Comparison of ENCODE assay signal across 1 cellular context in the genomic region with DNA sequence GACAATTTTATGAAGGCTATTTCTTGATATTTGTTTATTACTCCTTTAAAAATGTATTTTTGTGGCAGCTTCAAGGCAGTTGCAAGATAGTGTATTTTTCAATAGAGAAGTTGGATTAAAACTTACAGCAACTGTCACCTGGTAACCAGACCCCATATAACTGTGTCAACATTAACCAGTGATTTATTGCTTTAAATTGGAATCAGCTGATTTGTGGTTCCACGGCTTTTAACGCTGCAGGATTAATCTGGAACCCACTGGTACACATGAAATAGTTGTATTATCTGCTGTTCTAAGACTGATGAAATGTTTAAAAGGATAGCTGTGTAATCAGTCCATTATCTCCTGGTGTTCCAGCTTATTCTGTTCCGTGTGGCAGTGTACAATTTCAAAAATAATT.
TF ChIP-seq lines count a peak whose summit lies in the region.

No MANE protein-coding gene starts in this region.

TF ChIP-seq in HEK293, 187 proteins besides CTCF, POLR2A, EP300 and RAD21 (continued from another document):
- TF ChIP-seq, protein P1, sequence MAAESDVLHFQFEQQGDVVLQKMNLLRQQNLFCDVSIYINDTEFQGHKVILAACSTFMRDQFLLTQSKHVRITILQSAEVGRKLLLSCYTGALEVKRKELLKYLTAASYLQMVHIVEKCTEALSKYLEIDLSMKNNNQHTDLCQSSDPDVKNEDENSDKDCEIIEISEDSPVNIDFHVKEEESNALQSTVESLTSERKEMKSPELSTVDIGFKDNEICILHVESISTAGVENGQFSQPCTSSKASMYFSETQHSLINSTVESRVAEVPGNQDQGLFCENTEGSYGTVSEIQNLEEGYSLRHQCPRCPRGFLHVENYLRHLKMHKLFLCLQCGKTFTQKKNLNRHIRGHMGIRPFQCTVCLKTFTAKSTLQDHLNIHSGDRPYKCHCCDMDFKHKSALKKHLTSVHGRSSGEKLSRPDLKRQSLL (tag by site-specific recombination; IDR thresholded peaks at IDR 0.05) = no peak
- TF ChIP-seq ZSCAN30 (tag by site-specific recombination; IDR thresholded peaks at IDR 0.05) = peak; percentile 62; the same call in 1 of the 2 replicates
- TF ChIP-seq SCRT2 (tag by site-specific recombination; IDR thresholded peaks at IDR 0.05) = no peak
- 0 out of 2 replicates have a peak, but pooled peaks have one; percentile 26 for TF ChIP-seq ZIC2 (tag by site-specific recombination; IDR thresholded peaks at IDR 0.05)
- no peak for TF ChIP-seq ZNF621 (tag by site-specific recombination; IDR thresholded peaks at IDR 0.05)
- TF ChIP-seq, protein P2, sequence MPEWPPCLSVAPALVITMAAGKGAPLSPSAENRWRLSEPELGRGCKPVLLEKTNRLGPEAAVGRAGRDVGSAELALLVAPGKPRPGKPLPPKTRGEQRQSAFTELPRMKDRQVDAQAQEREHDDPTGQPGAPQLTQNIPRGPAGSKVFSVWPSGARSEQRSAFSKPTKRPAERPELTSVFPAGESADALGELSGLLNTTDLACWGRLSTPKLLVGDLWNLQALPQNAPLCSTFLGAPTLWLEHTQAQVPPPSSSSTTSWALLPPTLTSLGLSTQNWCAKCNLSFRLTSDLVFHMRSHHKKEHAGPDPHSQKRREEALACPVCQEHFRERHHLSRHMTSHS (tag by site-specific recombination; IDR thresholded peaks at IDR 0.05) = no peak
- TF ChIP-seq ZNF302 (tag by site-specific recombination; IDR thresholded peaks at IDR 0.05; ENCODE audit: low read depth) = no peak
- TF ChIP-seq ZNF791 (tag by site-specific recombination; IDR thresholded peaks at IDR 0.05) = no peak
- TF ChIP-seq ZNF510 (tag by site-specific recombination; IDR thresholded peaks at IDR 0.05; ENCODE audit: insufficient replicate concordance) = no peak
- TF ChIP-seq ZNF121 (tag by site-specific recombination; IDR thresholded peaks at IDR 0.05) = no peak
- TF ChIP-seq ZNF19 (tag by site-specific recombination; IDR thresholded peaks at IDR 0.05; ENCODE audit: low read depth) = no peak
- no peak for TF ChIP-seq GLIS2 (tag by site-specific recombination; IDR thresholded peaks at IDR 0.05)
- TF ChIP-seq, protein P3, sequence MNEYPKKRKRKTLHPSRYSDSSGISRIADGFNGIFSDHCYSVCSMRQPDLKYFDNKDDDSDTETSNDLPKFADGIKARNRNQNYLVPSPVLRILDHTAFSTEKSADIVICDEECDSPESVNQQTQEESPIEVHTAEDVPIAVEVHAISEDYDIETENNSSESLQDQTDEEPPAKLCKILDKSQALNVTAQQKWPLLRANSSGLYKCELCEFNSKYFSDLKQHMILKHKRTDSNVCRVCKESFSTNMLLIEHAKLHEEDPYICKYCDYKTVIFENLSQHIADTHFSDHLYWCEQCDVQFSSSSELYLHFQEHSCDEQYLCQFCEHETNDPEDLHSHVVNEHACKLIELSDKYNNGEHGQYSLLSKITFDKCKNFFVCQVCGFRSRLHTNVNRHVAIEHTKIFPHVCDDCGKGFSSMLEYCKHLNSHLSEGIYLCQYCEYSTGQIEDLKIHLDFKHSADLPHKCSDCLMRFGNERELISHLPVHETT (tag by site-specific recombination; IDR thresholded peaks at IDR 0.05) = no peak
- 0 out of 2 replicates have a peak, but pooled peaks have one; percentile 31 for TF ChIP-seq ZNF843 (tag by site-specific recombination; IDR thresholded peaks at IDR 0.05)
- no peak for TF ChIP-seq ZNF341 (tag by site-specific recombination; IDR thresholded peaks at IDR 0.05; ENCODE audit: low read depth)
- TF ChIP-seq, protein P4, sequence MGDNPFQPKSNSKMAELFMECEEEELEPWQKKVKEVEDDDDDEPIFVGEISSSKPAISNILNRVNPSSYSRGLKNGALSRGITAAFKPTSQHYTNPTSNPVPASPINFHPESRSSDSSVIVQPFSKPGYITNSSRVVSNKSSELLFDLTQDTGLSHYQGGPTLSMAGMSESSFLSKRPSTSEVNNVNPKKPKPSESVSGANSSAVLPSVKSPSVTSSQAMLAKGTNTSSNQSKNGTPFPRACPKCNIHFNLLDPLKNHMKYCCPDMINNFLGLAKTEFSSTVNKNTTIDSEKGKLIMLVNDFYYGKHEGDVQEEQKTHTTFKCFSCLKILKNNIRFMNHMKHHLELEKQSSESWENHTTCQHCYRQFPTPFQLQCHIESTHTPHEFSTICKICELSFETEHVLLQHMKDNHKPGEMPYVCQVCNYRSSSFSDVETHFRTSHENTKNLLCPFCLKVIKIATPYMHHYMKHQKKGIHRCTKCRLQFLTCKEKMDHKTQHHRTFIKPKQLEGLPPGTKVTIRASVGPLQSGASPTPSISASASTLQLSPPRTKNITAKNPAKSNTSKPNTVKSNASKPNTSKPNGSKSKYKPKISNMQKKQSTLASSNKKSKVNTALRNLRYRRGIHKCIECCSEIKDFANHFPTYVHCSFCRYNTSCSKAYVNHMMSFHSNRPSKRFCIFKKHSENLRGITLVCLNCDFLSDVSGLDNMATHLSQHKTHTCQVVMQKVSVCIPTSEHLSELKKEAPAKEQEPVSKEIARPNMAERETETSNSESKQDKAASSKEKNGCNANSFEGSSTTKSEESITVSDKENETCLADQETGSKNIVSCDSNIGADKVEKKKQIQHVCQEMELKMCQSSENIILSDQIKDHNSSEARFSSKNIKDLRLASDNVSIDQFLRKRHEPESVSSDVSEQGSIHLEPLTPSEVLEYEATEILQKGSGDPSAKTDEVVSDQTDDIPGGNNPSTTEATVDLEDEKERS (tag by site-specific recombination; IDR thresholded peaks at IDR 0.05) = no peak
- no peak for TF ChIP-seq ZSCAN16 (tag by site-specific recombination; IDR thresholded peaks at IDR 0.05)
- no peak for TF ChIP-seq HOXC10 (CRISPR knock-in tag; IDR thresholded peaks at IDR 0.05)
- TF ChIP-seq, protein P5, sequence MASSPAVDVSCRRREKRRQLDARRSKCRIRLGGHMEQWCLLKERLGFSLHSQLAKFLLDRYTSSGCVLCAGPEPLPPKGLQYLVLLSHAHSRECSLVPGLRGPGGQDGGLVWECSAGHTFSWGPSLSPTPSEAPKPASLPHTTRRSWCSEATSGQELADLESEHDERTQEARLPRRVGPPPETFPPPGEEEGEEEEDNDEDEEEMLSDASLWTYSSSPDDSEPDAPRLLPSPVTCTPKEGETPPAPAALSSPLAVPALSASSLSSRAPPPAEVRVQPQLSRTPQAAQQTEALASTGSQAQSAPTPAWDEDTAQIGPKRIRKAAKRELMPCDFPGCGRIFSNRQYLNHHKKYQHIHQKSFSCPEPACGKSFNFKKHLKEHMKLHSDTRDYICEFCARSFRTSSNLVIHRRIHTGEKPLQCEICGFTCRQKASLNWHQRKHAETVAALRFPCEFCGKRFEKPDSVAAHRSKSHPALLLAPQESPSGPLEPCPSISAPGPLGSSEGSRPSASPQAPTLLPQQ (tag by site-specific recombination; IDR thresholded peaks at IDR 0.05) = no peak
- no peak for TF ChIP-seq ZFHX2 (tag by site-specific recombination; conservative IDR thresholded peaks at IDR 0.05)
- TF ChIP-seq, protein P6, sequence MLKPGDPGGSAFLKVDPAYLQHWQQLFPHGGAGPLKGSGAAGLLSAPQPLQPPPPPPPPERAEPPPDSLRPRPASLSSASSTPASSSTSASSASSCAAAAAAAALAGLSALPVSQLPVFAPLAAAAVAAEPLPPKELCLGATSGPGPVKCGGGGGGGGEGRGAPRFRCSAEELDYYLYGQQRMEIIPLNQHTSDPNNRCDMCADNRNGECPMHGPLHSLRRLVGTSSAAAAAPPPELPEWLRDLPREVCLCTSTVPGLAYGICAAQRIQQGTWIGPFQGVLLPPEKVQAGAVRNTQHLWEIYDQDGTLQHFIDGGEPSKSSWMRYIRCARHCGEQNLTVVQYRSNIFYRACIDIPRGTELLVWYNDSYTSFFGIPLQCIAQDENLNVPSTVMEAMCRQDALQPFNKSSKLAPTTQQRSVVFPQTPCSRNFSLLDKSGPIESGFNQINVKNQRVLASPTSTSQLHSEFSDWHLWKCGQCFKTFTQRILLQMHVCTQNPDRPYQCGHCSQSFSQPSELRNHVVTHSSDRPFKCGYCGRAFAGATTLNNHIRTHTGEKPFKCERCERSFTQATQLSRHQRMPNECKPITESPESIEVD (tag by site-specific recombination; IDR thresholded peaks at IDR 0.05) = peak; percentile 65
- TF ChIP-seq ZNF776 (tag by site-specific recombination; IDR thresholded peaks at IDR 0.05; ENCODE audit: borderline replicate concordance) = no peak
- no peak for TF ChIP-seq ZNF777 (tag by site-specific recombination; IDR thresholded peaks at IDR 0.05; ENCODE audit: borderline replicate concordance)
- TF ChIP-seq ZNF426 (tag by site-specific recombination; IDR thresholded peaks at IDR 0.05) = no peak
- TF ChIP-seq, protein P7, sequence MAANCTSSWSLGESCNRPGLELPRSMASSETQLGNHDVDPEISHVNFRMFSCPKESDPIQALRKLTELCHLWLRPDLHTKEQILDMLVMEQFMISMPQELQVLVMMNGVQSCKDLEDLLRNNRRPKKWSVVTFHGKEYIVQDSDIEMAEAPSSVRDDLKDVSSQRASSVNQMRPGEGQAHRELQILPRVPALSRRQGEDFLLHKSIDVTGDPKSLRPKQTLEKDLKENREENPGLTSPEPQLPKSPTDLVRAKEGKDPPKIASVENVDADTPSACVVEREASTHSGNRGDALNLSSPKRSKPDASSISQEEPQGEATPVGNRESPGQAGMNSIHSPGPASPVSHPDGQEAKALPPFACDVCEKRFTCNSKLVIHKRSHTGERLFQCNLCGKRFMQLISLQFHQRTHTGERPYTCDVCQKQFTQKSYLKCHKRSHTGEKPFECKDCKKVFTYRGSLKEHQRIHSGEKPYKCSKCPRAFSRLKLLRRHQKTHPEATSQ (tag by site-specific recombination; IDR thresholded peaks at IDR 0.05) = no peak
- TF ChIP-seq TCF7L2 (IDR thresholded peaks at IDR 0.05; ENCODE audit: borderline replicate concordance, low read depth, low read length) = no peak
- TF ChIP-seq SETDB1 (IDR thresholded peaks at IDR 0.05; ENCODE audit: insufficient read length, low read length) = no peak
- no peak for TF ChIP-seq ZNF248 (tag by site-specific recombination; IDR thresholded peaks at IDR 0.05)
- TF ChIP-seq, protein P8, sequence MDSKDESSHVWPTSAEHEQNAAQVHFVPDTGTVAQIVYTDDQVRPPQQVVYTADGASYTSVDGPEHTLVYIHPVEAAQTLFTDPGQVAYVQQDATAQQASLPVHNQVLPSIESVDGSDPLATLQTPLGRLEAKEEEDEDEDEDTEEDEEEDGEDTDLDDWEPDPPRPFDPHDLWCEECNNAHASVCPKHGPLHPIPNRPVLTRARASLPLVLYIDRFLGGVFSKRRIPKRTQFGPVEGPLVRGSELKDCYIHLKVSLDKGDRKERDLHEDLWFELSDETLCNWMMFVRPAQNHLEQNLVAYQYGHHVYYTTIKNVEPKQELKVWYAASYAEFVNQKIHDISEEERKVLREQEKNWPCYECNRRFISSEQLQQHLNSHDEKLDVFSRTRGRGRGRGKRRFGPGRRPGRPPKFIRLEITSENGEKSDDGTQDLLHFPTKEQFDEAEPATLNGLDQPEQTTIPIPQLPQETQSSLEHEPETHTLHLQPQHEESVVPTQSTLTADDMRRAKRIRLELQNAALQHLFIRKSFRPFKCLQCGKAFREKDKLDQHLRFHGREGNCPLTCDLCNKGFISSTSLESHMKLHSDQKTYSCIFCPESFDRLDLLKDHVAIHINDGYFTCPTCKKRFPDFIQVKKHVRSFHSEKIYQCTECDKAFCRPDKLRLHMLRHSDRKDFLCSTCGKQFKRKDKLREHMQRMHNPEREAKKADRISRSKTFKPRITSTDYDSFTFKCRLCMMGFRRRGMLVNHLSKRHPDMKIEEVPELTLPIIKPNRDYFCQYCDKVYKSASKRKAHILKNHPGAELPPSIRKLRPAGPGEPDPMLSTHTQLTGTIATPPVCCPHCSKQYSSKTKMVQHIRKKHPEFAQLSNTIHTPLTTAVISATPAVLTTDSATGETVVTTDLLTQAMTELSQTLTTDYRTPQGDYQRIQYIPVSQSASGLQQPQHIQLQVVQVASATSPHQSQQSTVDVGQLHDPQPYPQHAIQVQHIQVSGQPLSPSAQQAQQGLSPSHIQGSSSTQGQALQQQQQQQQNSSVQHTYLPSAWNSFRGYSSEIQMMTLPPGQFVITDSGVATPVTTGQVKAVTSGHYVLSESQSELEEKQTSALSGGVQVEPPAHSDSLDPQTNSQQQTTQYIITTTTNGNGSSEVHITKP (tag by site-specific recombination; IDR thresholded peaks at IDR 0.05) = no peak
- TF ChIP-seq KLF10 (tag by site-specific recombination; IDR thresholded peaks at IDR 0.05) = peak; percentile 25; the same call in 1 of the 2 replicates
- TF ChIP-seq ZNF701 (tag by site-specific recombination; IDR thresholded peaks at IDR 0.05) = no peak
- no peak for TF ChIP-seq ZNF677 (tag by site-specific recombination; IDR thresholded peaks at IDR 0.05)
